Comparison of ENCODE assay signal across 14 cellular contexts in genomic region chr10:79383974-79384606, GRCh38. TPM values are rescaled to one million over a fixed set of nuclear protein-coding genes. Genes with fewer than 3 reads are reported as not detected.
DNase-seq lines count a peak whose midpoint lies in the region; ATAC-seq and TF ChIP-seq lines count a peak whose summit lies in the region.
"Had no signal": no experiment of that assay in that cellular context is flagged by ENCODE, and none has a peak within 500 bp of the region (broad histone marks: within the 10 kb centered on the region; RNA-seq: fewer than 3 reads in every experiment).

No MANE protein-coding gene starts in this region.

- H3K23ac ChIP-seq in H9 (ENCODE audit: insufficient read length, low read depth, low read length), result no peak overlapping the region

- no peak overlapping the region for H3K56ac ChIP-seq in H9 (ENCODE audit: insufficient read length, low read depth, low read length)

- H3K9me3 Mint-ChIP-seq in H9, result no peaks in the 10 kb centered on the region
- H3K9me3 Mint-ChIP-seq in activated CD4-positive, alpha-beta memory T cell treated with anti-CD3 and anti-CD28 coated beads, Interleukin-2, amount 10 ng/mL, durations not matched to agents 7 days and 5 days, result no peaks in the 10 kb centered on the region

- H4K8ac ChIP-seq in H9 (replicated peaks; ENCODE audit: insufficient read length, low read depth, low read length), result no peak overlapping the region

- H3K27ac Mint-ChIP-seq in H9, result no peak overlapping the region
- no peak overlapping the region for H3K27ac Mint-ChIP-seq in activated CD4-positive, alpha-beta memory T cell treated with anti-CD3 and anti-CD28 coated beads, Interleukin-2, amount 10 ng/mL, durations not matched to agents 7 days and 5 days

- intact Hi-C loops in spleen (cut with DNase I; ENCODE audit: low total_unique reads), result no loop called here
- intact Hi-C loops in A673 (cut with micrococcal nuclease; ENCODE audit: unreplicated experiment), result no loop called here

- H3K9me3 ChIP-seq in H9 (ENCODE audit: control insufficient read depth, low read depth, low read length) (no peaks in the 10 kb centered on the region), spleen (no peaks in the 10 kb centered on the region), A673 (ENCODE audit: low read depth, low read length, poor library complexity, severe bottlenecking) (no peaks in the 10 kb centered on the region)
- H3K9me3 ChIP-seq: BLaER1 had no signal

- CTCF ChIA-PET in activated CD4-positive, alpha-beta memory T cell treated with anti-CD3 and anti-CD28 coated beads, Interleukin-2, amount 10 ng/mL, durations not matched to agents 7 days and 5 days (lab: Charles Lee), result no interaction called here
- CTCF ChIA-PET in A673 (lab: Charles Lee), result no interaction called here

- no peak for TF ChIP-seq POLR2A in spleen (IDR thresholded peaks at IDR 0.05)

- no peaks in the 10 kb centered on the region for H3K4me1 ChIP-seq in H9 (ENCODE audit: insufficient read depth, low read length)
- peaks cover 0 to 32% (median 15%) of the 10 kb centered on the region in 6 donors for H3K4me1 ChIP-seq in spleen
- H3K4me1 ChIP-seq in A673 (ENCODE audit: insufficient read depth, low read length, poor library complexity, severe bottlenecking), result no peaks in the 10 kb centered on the region

- H3K27ac ChIP-seq in H9 (ENCODE audit: insufficient read length, low read depth, low read length) (no peak overlapping the region), spleen (no peak overlapping the region), A673 (ENCODE audit: low read depth, low read length, poor library complexity, severe bottlenecking) (no peak overlapping the region)
- H3K27ac ChIP-seq: BLaER1 had no signal

- H2BK20ac ChIP-seq in H9 (ENCODE audit: low read depth, low read length, poor library complexity, severe bottlenecking), result no peak overlapping the region

- H3K4me3 ChIP-seq in spleen (no peak overlapping the region), A673 (ENCODE audit: low read depth, low read length, poor library complexity, severe bottlenecking) (no peak overlapping the region)
- H3K4me3 ChIP-seq: BLaER1 had no signal

- no peak overlapping the region for H2AFZ ChIP-seq in H9 (ENCODE audit: low read length)

- H3K79me2 ChIP-seq in H9 (ENCODE audit: insufficient read depth, low read length), result no peaks in the 10 kb centered on the region

- H3K36me3 Mint-ChIP-seq in H9 (ENCODE audit: insufficient read depth in 1 of 3, low read depth in 3 of 3), result no peaks in the 10 kb centered on the region; a peak in 1 of 7 replicates
- no peaks in the 10 kb centered on the region for H3K36me3 Mint-ChIP-seq in activated CD4-positive, alpha-beta memory T cell treated with anti-CD3 and anti-CD28 coated beads, Interleukin-2, amount 10 ng/mL, durations not matched to agents 7 days and 5 days (ENCODE audit: low read depth)

- H3K27me3 Mint-ChIP-seq in H9 (ENCODE audit: low read depth), result peaks cover 2% of the 10 kb centered on the region; the same call in 1 of the 2 replicates
- H3K27me3 Mint-ChIP-seq in activated CD4-positive, alpha-beta memory T cell treated with anti-CD3 and anti-CD28 coated beads, Interleukin-2, amount 10 ng/mL, durations not matched to agents 7 days and 5 days, result no peaks in the 10 kb centered on the region

- H4K5ac ChIP-seq in H9 (ENCODE audit: insufficient read length, low read depth, low read length), result no peak overlapping the region

- H2BK12ac ChIP-seq in H9 (ENCODE audit: insufficient read length, low read depth, low read length), result no peak overlapping the region

- POLR2A ChIA-PET in activated CD4-positive, alpha-beta memory T cell treated with anti-CD3 and anti-CD28 coated beads, Interleukin-2, amount 10 ng/mL, durations not matched to agents 7 days and 5 days (lab: Charles Lee), result no interaction called here
- POLR2A ChIA-PET in A673 (lab: Charles Lee; ENCODE audit: low non-redundant PET), result no interaction called here

- H3K4me2 ChIP-seq in H9 (ENCODE audit: insufficient read depth, insufficient read length, low read length), result no peak overlapping the region
- H3K4me2 ChIP-seq: BLaER1 had no signal

- no peak overlapping the region for H3K14ac ChIP-seq in H9 (ENCODE audit: insufficient read depth, low read length)

- DNase-seq in H9 (peak; percentile 19), left lobe of liver (ENCODE audit: low spot score) (peak; percentile 46), spleen (peak; percentile 65), A673 (ENCODE audit: low spot score) (no peak), putamen (ENCODE audit: low spot score) (no peak)
- DNase-seq in activated CD4-positive, alpha-beta memory T cell treated with anti-CD3 and anti-CD28 coated beads, Interleukin-2, amount 10 ng/mL, durations not matched to agents 7 days and 5 days, result peak; percentile 14
- DNase-seq: amygdala; GOT3; NCI-H2029 treated with DMSO at 0.1 percent for 48 hours; NCI-H69; stimulated activated CD4-positive, alpha-beta T cell treated with anti-CD3 and anti-CD28 coated beads, Interleukin-4, amount 100 ng/mL, for 24 hours had no signal

- peaks cover 0 to 47% (median 3%) of the 10 kb centered on the region in 6 donors for H3K36me3 ChIP-seq in spleen
- H3K36me3 ChIP-seq in A673 (ENCODE audit: insufficient read depth, low read length, poor library complexity, severe bottlenecking), result no peaks in the 10 kb centered on the region

- TF ChIP-seq CTCF in H9 (conservative IDR thresholded peaks at IDR 0.05) (no peak), spleen (IDR thresholded peaks at IDR 0.05 in 8 of 11, conservative IDR thresholded peaks at IDR 0.05 in 3 of 11) (no peak), A673 (conservative IDR thresholded peaks at IDR 0.05; ENCODE audit: low read depth, low read length) (no peak)

- no CpG with 5 or more reads among the region's 12 CpGs for WGBS in H9 (ENCODE audit: extremely low coverage, insufficient read length, low lambda C conversion rate)
- 90 to 98% (median 95%) methylated on average over 5 to 12 of the region's 12 CpGs for WGBS in spleen, 5 donors

- H3K4me3 Mint-ChIP-seq in H9, result no peak overlapping the region
- H3K4me3 Mint-ChIP-seq in activated CD4-positive, alpha-beta memory T cell treated with anti-CD3 and anti-CD28 coated beads, Interleukin-2, amount 10 ng/mL, durations not matched to agents 7 days and 5 days, result no peak overlapping the region

- no peaks in the 10 kb centered on the region for H3K79me1 ChIP-seq in H9 (ENCODE audit: insufficient read depth, low read depth, low read length, poor library complexity, severe bottlenecking)

- no peaks in the 10 kb centered on the region for H3K23me2 ChIP-seq in H9 (ENCODE audit: insufficient read length, low read depth, low read length, poor library complexity, severe bottlenecking)

- ATAC-seq in left lobe of liver (no peak), GM19467 (IDR thresholded peaks at IDR 0.05; ENCODE audit: unreplicated experiment) (no peak)
- ATAC-seq: Panc1 had no signal

- BruUV-seq in A673 (replicated peaks; lab: Mats Ljungman, UMichigan), result no TSS peak

- no peak overlapping the region for H2BK120ac ChIP-seq in H9 (ENCODE audit: low read depth, low read length, poor library complexity, severe bottlenecking)

- H2AK5ac ChIP-seq in H9 (ENCODE audit: insufficient read length, low read length), result no peak overlapping the region

- no peak overlapping the region for H3K18ac ChIP-seq in H9 (ENCODE audit: insufficient read length, low read depth, low read length)

- H3K27me3 ChIP-seq in H9 (ENCODE audit: insufficient read depth, low read length) (no peaks in the 10 kb centered on the region), spleen (replicated peaks in 1 of 7) (no peaks in the 10 kb centered on the region), A673 (replicated peaks; ENCODE audit: insufficient read depth, low read depth, low read length, poor library complexity) (no peaks in the 10 kb centered on the region)
- H3K27me3 ChIP-seq: BLaER1 had no signal

- no peak overlapping the region for H4K91ac ChIP-seq in H9 (ENCODE audit: insufficient read length, low read depth, low read length)

- no peak overlapping the region for H2BK5ac ChIP-seq in H9 (ENCODE audit: insufficient read length, low read length)

- no peak overlapping the region for H3K4ac ChIP-seq in H9 (ENCODE audit: low read depth, low read length)

- H3T11ph ChIP-seq in H9 (ENCODE audit: low read length), result no peak overlapping the region

- no peak overlapping the region for H2BK15ac ChIP-seq in H9 (ENCODE audit: low read depth, low read length)

- H4K20me1 ChIP-seq in H9 (ENCODE audit: control insufficient read depth, insufficient read depth, insufficient read length), result no peaks in the 10 kb centered on the region
- H4K20me1 ChIP-seq: BLaER1 had no signal

- no peak overlapping the region for H3K9ac ChIP-seq in H9 (ENCODE audit: extremely low read depth, insufficient read length, low read length)
- H3K9ac ChIP-seq: BLaER1 had no signal

- H3K4me1 Mint-ChIP-seq in H9, result peaks cover 8 to 9% of the 10 kb centered on the region in 2 experiments
- no peaks in the 10 kb centered on the region for H3K4me1 Mint-ChIP-seq in activated CD4-positive, alpha-beta memory T cell treated with anti-CD3 and anti-CD28 coated beads, Interleukin-2, amount 10 ng/mL, durations not matched to agents 7 days and 5 days

RNA-seq across cellular contexts. Expression of gene PPIF, which starts 36.8 kb away (rescaled TPM):
- 79.7 and 80.4 TPM in 2 replicates for total RNA-seq in H9 (2021)
- total RNA-seq in activated CD4-positive, alpha-beta memory T cell treated with anti-CD3 and anti-CD28 coated beads, Interleukin-2, amount 10 ng/mL, durations not matched to agents 7 days and 5 days, result 10 to 100 TPM; 80.7 to 88.4 TPM
- 93.4 TPM for total RNA-seq in left lobe of liver
- total RNA-seq in spleen, result 10 to 100 TPM; 65.0 to 99.3 (median 73.2) TPM
- polyA plus RNA-seq in spleen, result 10 to 100 TPM; 29.2 to 66.9 (median 33.5) TPM
- 133 and 160 TPM in 2 replicates for total RNA-seq in A673 (2021)

Comparison
In these comparisons a context has a peak if more than half of its experiments do, and no peak if none do; other contexts are left out.
1. DNase-seq: peak in H9 (single experiment), activated CD4-positive, alpha-beta memory T cell treated with anti-CD3 and anti-CD28 coated beads, Interleukin-2, amount 10 ng/mL, durations not matched to agents 7 days and 5 days (single experiment), left lobe of liver (single experiment) and spleen (single experiment); none in A673 (single experiment) and putamen (single experiment).